ENCODE assay signal across 1 cellular context in genomic region chr19:16969127-16969526, GRCh38.
TF ChIP-seq lines count a peak whose summit lies in the region.

No MANE protein-coding gene starts in this region.

TF ChIP-seq in H1, 55 proteins besides CTCF, POLR2A, EP300 and RAD21 (continued from another document):
- TF ChIP-seq CHD7 (IDR thresholded peaks at IDR 0.05; ENCODE audit: insufficient replicate concordance, low read length) = no peak
- TF ChIP-seq CEBPB (IDR thresholded peaks at IDR 0.05; ENCODE audit: low read depth, low read length) = peak; percentile 86
- no peak for TF ChIP-seq ZNF274 (IDR thresholded peaks at IDR 0.05; ENCODE audit: borderline replicate concordance, extremely low read depth, low read length)
